Comparison of ENCODE assay signal across 23 cellular contexts in genomic region chr16:20517149-20517548, GRCh38. TPM values are rescaled to one million over a fixed set of nuclear protein-coding genes. Genes with fewer than 3 reads are reported as not detected.
DNase-seq lines count a peak whose midpoint lies in the region; ATAC-seq and TF ChIP-seq lines count a peak whose summit lies in the region.
"Had no signal": no experiment of that assay in that cellular context is flagged by ENCODE, and none has a peak within 500 bp of the region (broad histone marks: within the 10 kb centered on the region; RNA-seq: fewer than 3 reads in every experiment).

No MANE protein-coding gene starts in this region.

- peak; percentile 14 to 25 for TF ChIP-seq RAD21 in liver (IDR thresholded peaks at IDR 0.05)

- DNase-seq in left lobe of liver (ENCODE audit: low spot score) (peak; percentile 59), uterus (peak in 1 of 2 donors; percentile 53), mucosa of gallbladder (ENCODE audit: low spot score) (no peak), DMS53 (lab: John Stamatoyannopoulos, UW) (no peak)
- DNase-seq: 8988T; ACHN; BE2C; C1 segment of cervical spinal cord; CD4-positive, alpha-beta memory T cell; CD4-positive, CD25-positive, alpha-beta regulatory T cell; CD8-positive, alpha-beta memory T cell; COR-L47; DMS 273 treated with DMSO at 0.1 percent for 48 hours; DMS153; DMS79 treated with DMSO at 0.1 percent for 48 hours; GF-D8 had no signal

- intact Hi-C loops in uterus (cut with DNase I; ENCODE audit: low total_unique reads), result no loop called here

- no peak overlapping the region for H3K27ac ChIP-seq in liver (ENCODE audit: low read depth in 1 of 2, low read length in 2 of 2)
- H3K27ac ChIP-seq in uterus, result peak overlapping the region; percentile 27 to 35
- H3K27ac ChIP-seq: BLaER1 had no signal

- WGBS in liver, result 66% methylated on average over 3 of the region's 3 CpGs

- no peak for TF ChIP-seq POLR2A in uterus (IDR thresholded peaks at IDR 0.05)

- H3K36me3 ChIP-seq in liver (ENCODE audit: control insufficient read depth in 4 of 4, insufficient read depth in 3 of 4, low read depth in 1 of 4, low read length in 3 of 4) (no peaks in the 10 kb centered on the region), uterus (no peaks in the 10 kb centered on the region)
- H3K36me3 ChIP-seq: BE2C, BLaER1 had no signal

- H3K27me3 ChIP-seq in liver (ENCODE audit: control insufficient read depth in 4 of 4, insufficient read depth in 4 of 4, low read length in 3 of 4) (no peaks in the 10 kb centered on the region), uterus (no peaks in the 10 kb centered on the region)
- H3K27me3 ChIP-seq: BE2C, BLaER1 had no signal

- TF ChIP-seq CTCF in liver (IDR thresholded peaks at IDR 0.05; ENCODE audit: low read depth, low read length, missing input control) (no peak), uterus (IDR thresholded peaks at IDR 0.05) (no peak)

- H3K9ac ChIP-seq in liver (ENCODE audit: low read depth in 1 of 2, low read length in 2 of 2), result no peak overlapping the region
- H3K9ac ChIP-seq: BLaER1 had no signal

- ATAC-seq in left lobe of liver, result peak; percentile 97
- ATAC-seq in HG02938 (IDR thresholded peaks at IDR 0.05; ENCODE audit: unreplicated experiment), result no peak
- ATAC-seq: GM12878 had no signal

- H3K4me3 ChIP-seq in liver (ENCODE audit: low read depth in 1 of 3, low read length in 3 of 3) (no peak overlapping the region), uterus (no peak overlapping the region)
- H3K4me3 ChIP-seq: BLaER1, GM12878 had no signal

- no peaks in the 10 kb centered on the region for H3K4me1 ChIP-seq in liver (ENCODE audit: control insufficient read depth in 4 of 4, insufficient read depth in 4 of 4, low read length in 3 of 4)
- H3K4me1 ChIP-seq in uterus, result no peaks in the 10 kb centered on the region
- H3K4me1 ChIP-seq: BE2C, BLaER1 had no signal

- H3K9me3 ChIP-seq in liver (ENCODE audit: control insufficient read depth in 4 of 4, low read length in 3 of 4), result no peaks in the 10 kb centered on the region
- H3K9me3 ChIP-seq in uterus, result peaks cover 0 to 3% of the 10 kb centered on the region in 2 donors
- H3K9me3 ChIP-seq: BE2C, BLaER1 had no signal

TF ChIP-seq in liver, 16 proteins besides CTCF, POLR2A, EP300 and RAD21:
- TF ChIP-seq FOXA2 (IDR thresholded peaks at IDR 0.05) (no peak), HNF4A (conservative IDR thresholded peaks at IDR 0.05) (peak in 1 of 2 donors; percentile 6)

RNA-seq across cellular contexts. Expression of gene ACSM2B, which starts 59.0 kb away (rescaled TPM):
- 535 TPM for total RNA-seq in left lobe of liver
- 100 to 1,000 TPM in 1 of 2 donors, 10 to 100 TPM in 1; 46.0 to 852 TPM for total RNA-seq in liver
- polyA plus RNA-seq in liver, result 100 to 1,000 TPM; 273 to 728 TPM
- total RNA-seq in uterus, result 1 to 10 TPM in 1 of 4 donors, not detected in 3; 1.3 TPM
- total RNA-seq in mucosa of gallbladder, result 0.17 TPM
- total RNA-seq: A673; CD4-positive, alpha-beta memory T cell; CD4-positive, CD25-positive, alpha-beta regulatory T cell; CD8-positive, alpha-beta memory T cell; GM12878 had no signal
- polyA plus RNA-seq: AG04450; CD14-positive monocyte; CD4-positive, alpha-beta memory T cell; CD4-positive, CD25-positive, alpha-beta regulatory T cell; CD8-positive, alpha-beta memory T cell; GM12878 had no signal

Comparison
In these comparisons a context has a peak if more than half of its experiments do, and no peak if none do; other contexts are left out.
1. H3K27ac ChIP-seq: peak in uterus (2 of 2); none in liver (0 of 2).
2. RNA of gene ACSM2B, which starts 59.0 kb away (total RNA-seq): 46.0 to 852 TPM in liver and 535 TPM in left lobe of liver (single experiment); 0.17 TPM in mucosa of gallbladder (single experiment) and 1.3 TPM in uterus; every median in the first group is over 10 times any median in the second.